ENCODE assay signal across 13 cellular contexts in genomic region chr2:1011018-1011405, GRCh38.
"Had no signal": no experiment of that assay in that cellular context is flagged by ENCODE, and none has a peak within 500 bp of the region (broad histone marks: within the 10 kb centered on the region; RNA-seq: fewer than 3 reads in every experiment).

No MANE protein-coding gene starts in this region.

- H3K4me1 Mint-ChIP-seq: activated CD4-positive, alpha-beta memory T cell treated with anti-CD3 and anti-CD28 coated beads, Interleukin-2, amount 10 ng/mL, durations not matched to agents 7 days and 5 days; immature natural killer cell; stimulated activated memory B cell treated with anti-CD40 and anti-IgM and Interleukin-4, amounts not matched to agents 10 μg/mL and 1 μg/mL and 100 μg/mL, for 72 hours had no signal

- DNase-seq: activated CD4-positive, alpha-beta memory T cell treated with anti-CD3 and anti-CD28 coated beads, Interleukin-2, amount 10 ng/mL, durations not matched to agents 7 days and 5 days; activated gamma-delta T cell; activated T-cell treated with anti-CD3 and anti-CD28 coated beads, Interleukin-2, amount 50 U/mL, for 48 hours; brain microvascular endothelial cell; esophagus squamous epithelium; immature natural killer cell; left cardiac atrium; midbrain; occipital lobe; psoas muscle; right lobe of liver had no signal

- H3K4me3 Mint-ChIP-seq: activated CD4-positive, alpha-beta memory T cell treated with anti-CD3 and anti-CD28 coated beads, Interleukin-2, amount 10 ng/mL, durations not matched to agents 7 days and 5 days; activated naive CD8-positive, alpha-beta T cell; immature natural killer cell; stimulated activated memory B cell treated with anti-CD40 and anti-IgM and Interleukin-4, amounts not matched to agents 10 μg/mL and 1 μg/mL and 100 μg/mL, for 72 hours had no signal

- ATAC-seq: psoas muscle; right lobe of liver; stimulated activated memory B cell treated with anti-CD40 and anti-IgM and Interleukin-4, amounts not matched to agents 10 μg/mL and 1 μg/mL and 100 μg/mL, for 72 hours had no signal

- H3K36me3 Mint-ChIP-seq: activated naive CD8-positive, alpha-beta T cell; immature natural killer cell; stimulated activated memory B cell treated with anti-CD40 and anti-IgM and Interleukin-4, amounts not matched to agents 10 μg/mL and 1 μg/mL and 100 μg/mL, for 72 hours had no signal

- H3K27me3 Mint-ChIP-seq: activated CD4-positive, alpha-beta memory T cell treated with anti-CD3 and anti-CD28 coated beads, Interleukin-2, amount 10 ng/mL, durations not matched to agents 7 days and 5 days; activated naive CD8-positive, alpha-beta T cell had no signal

- H3K27ac Mint-ChIP-seq: activated CD4-positive, alpha-beta memory T cell treated with anti-CD3 and anti-CD28 coated beads, Interleukin-2, amount 10 ng/mL, durations not matched to agents 7 days and 5 days; activated naive CD8-positive, alpha-beta T cell; immature natural killer cell; stimulated activated memory B cell treated with anti-CD40 and anti-IgM and Interleukin-4, amounts not matched to agents 10 μg/mL and 1 μg/mL and 100 μg/mL, for 72 hours had no signal

- H3K27ac ChIP-seq: brain microvascular endothelial cell, esophagus squamous epithelium, psoas muscle, right lobe of liver had no signal

- H3K9me3 Mint-ChIP-seq: activated CD4-positive, alpha-beta memory T cell treated with anti-CD3 and anti-CD28 coated beads, Interleukin-2, amount 10 ng/mL, durations not matched to agents 7 days and 5 days; stimulated activated memory B cell treated with anti-CD40 and anti-IgM and Interleukin-4, amounts not matched to agents 10 μg/mL and 1 μg/mL and 100 μg/mL, for 72 hours had no signal
